8 cellular contexts compared by ENCODE assay signal in genomic region chr4:15006416-15007024, GRCh38. TPM values are rescaled to one million over a fixed set of nuclear protein-coding genes. Genes with fewer than 3 reads are reported as not detected.
DNase-seq lines count a peak whose midpoint lies in the region; ATAC-seq and TF ChIP-seq lines count a peak whose summit lies in the region.

No MANE protein-coding gene starts in this region.

- TF ChIP-seq CTCF in kidney epithelial cell (IDR thresholded peaks at IDR 0.05; ENCODE audit: insufficient read depth, low read length, poor library complexity, severe bottlenecking) (peak; percentile 38), gastroesophageal sphincter (IDR thresholded peaks at IDR 0.05) (peak in 2 of 4 experiments; percentile 28 to 31)

- H2BK15ac ChIP-seq in mesendoderm (replicated peaks; ENCODE audit: low read depth), result no peak overlapping the region

- H4K5ac ChIP-seq in mesendoderm (ENCODE audit: low read length), result no peak overlapping the region

- H3K4ac ChIP-seq in mesendoderm (ENCODE audit: low read depth, low read length), result no peak overlapping the region

- H3K36me3 Mint-ChIP-seq in activated CD4-positive, alpha-beta memory T cell treated with anti-CD3 and anti-CD28 coated beads for 36 hours, result peaks cover 13% of the 10 kb centered on the region

- H3K56ac ChIP-seq in mesendoderm (ENCODE audit: low read length), result no peak overlapping the region

- H3K4me2 ChIP-seq in GM23248 (ENCODE audit: unreplicated experiment), result peak overlapping the region; percentile 97
- no peak overlapping the region for H3K4me2 ChIP-seq in mesendoderm (ENCODE audit: low read length)

- H3K79me2 ChIP-seq in GM23248 (ENCODE audit: insufficient read depth) (peaks cover 75% of the 10 kb centered on the region), mesendoderm (ENCODE audit: control insufficient read depth, insufficient read depth, low read length) (no peaks in the 10 kb centered on the region)

- no peak overlapping the region for H2BK120ac ChIP-seq in mesendoderm (ENCODE audit: low read depth, low read length)

- H3K27me3 Mint-ChIP-seq in activated CD4-positive, alpha-beta memory T cell treated with anti-CD3 and anti-CD28 coated beads for 36 hours, result no peaks in the 10 kb centered on the region

- H3K9me3 ChIP-seq in GM23248 (ENCODE audit: low read depth), result no peaks in the 10 kb centered on the region
- H3K9me3 ChIP-seq in gastroesophageal sphincter, result no peaks in the 10 kb centered on the region

- H3K4me3 Mint-ChIP-seq in activated CD4-positive, alpha-beta memory T cell treated with anti-CD3 and anti-CD28 coated beads for 36 hours, result peak overlapping the region; percentile 57

- no peak overlapping the region for H3K18ac ChIP-seq in mesendoderm (ENCODE audit: low read length)

- no peak for TF ChIP-seq POLR2A in gastroesophageal sphincter (IDR thresholded peaks at IDR 0.05)

- 66 to 80% methylated on average over 2 of the region's 2 CpGs for WGBS in GM23248 (ENCODE audit: low coverage in 1 of 2, low lambda C conversion rate in 2 of 2, missing lambda C conversion rate in 2 of 2), 2 experiments
- WGBS in gastroesophageal sphincter (ENCODE audit: low coverage in 1 of 2), 2 donors, result 41 to 45% methylated on average over 2 of the region's 2 CpGs
- WGBS in mesendoderm (ENCODE audit: extremely low coverage, insufficient coverage, low lambda C conversion rate), result no CpG with 5 or more reads among the region's 2 CpGs

- DNase-seq in ACHN (peak; percentile 20), GM23248 (peak; percentile 42), kidney epithelial cell (ENCODE audit: low read depth) (no peak), SHP77 (lab: John Stamatoyannopoulos, UW) (no peak), mesendoderm (no peak)
- DNase-seq in activated CD4-positive, alpha-beta memory T cell treated with anti-CD3 and anti-CD28 coated beads for 36 hours, result no peak

- H3K4me3 ChIP-seq in GM23248 (peak overlapping the region; percentile 85), kidney epithelial cell (ENCODE audit: low read depth, low read length) (peak overlapping the region; percentile 95), gastroesophageal sphincter (peak overlapping the region in 1 of 2 donors; percentile 86), mesendoderm (ENCODE audit: low read length) (no peak overlapping the region)

- intact Hi-C loops in activated CD4-positive, alpha-beta memory T cell treated with anti-CD3 and anti-CD28 coated beads for 36 hours (cut with micrococcal nuclease), result loop anchor here (10.0 kb wide), 1 partner anchor 398 kb away; no protein-coding TSS in a partner anchor

- CTCF ChIA-PET in activated CD4-positive, alpha-beta memory T cell treated with anti-CD3 and anti-CD28 coated beads for 36 hours (lab: Charles Lee), result no interaction called here

- H4K8ac ChIP-seq in mesendoderm (ENCODE audit: low read depth, low read length), result no peak overlapping the region

- in situ Hi-C loops in ACHN (cut with HindIII; ENCODE audit: low pct_ligation_motif_present, low pct_unique_long_range_greater_than_20kb, low sequenced_read_pairs), result no loop called here
- in situ Hi-C loops in GM23248 (cut with MboI), result loop anchor here (25.0 kb wide), 2 partner anchors 1119 to 1369 kb away; partner anchors contain the start of gene BOD1L1

- H3K79me1 ChIP-seq in mesendoderm (ENCODE audit: low read length), result no peaks in the 10 kb centered on the region

- ATAC-seq in GM21825 (IDR thresholded peaks at IDR 0.05; ENCODE audit: unreplicated experiment) (no peak), gastroesophageal sphincter (no peak)

- H3K27ac ChIP-seq in GM23248 (no peak overlapping the region), gastroesophageal sphincter (peak overlapping the region in 2 of 4 donors; percentile 100), mesendoderm (ENCODE audit: low read depth, low read length) (no peak overlapping the region)

- H3K9ac ChIP-seq in GM23248, result peak overlapping the region; percentile 99
- no peak overlapping the region for H3K9ac ChIP-seq in mesendoderm (ENCODE audit: low read length)

- H3K4me1 Mint-ChIP-seq in activated CD4-positive, alpha-beta memory T cell treated with anti-CD3 and anti-CD28 coated beads for 36 hours (ENCODE audit: low read depth), result peaks cover 25% of the 10 kb centered on the region

- H3F3A ChIP-seq in GM23248 (ENCODE audit: insufficient read depth), result peaks cover 13% of the 10 kb centered on the region; the same call in 1 of the 2 replicates

- no peak overlapping the region for H2BK5ac ChIP-seq in mesendoderm (ENCODE audit: low read length)

- H3K36me3 ChIP-seq in GM23248 (ENCODE audit: low read depth) (peaks cover 31% of the 10 kb centered on the region), kidney epithelial cell (ENCODE audit: control insufficient read depth, insufficient read depth, low read length) (no peaks in the 10 kb centered on the region), gastroesophageal sphincter (no peaks in the 10 kb centered on the region), mesendoderm (ENCODE audit: control insufficient read depth, insufficient read depth, low read length) (no peaks in the 10 kb centered on the region)

- H3K9me3 Mint-ChIP-seq in activated CD4-positive, alpha-beta memory T cell treated with anti-CD3 and anti-CD28 coated beads for 36 hours, result no peaks in the 10 kb centered on the region

- no peak for TF ChIP-seq EP300 in gastroesophageal sphincter (IDR thresholded peaks at IDR 0.05)

- no peaks in the 10 kb centered on the region for H4K20me1 ChIP-seq in GM23248 (ENCODE audit: insufficient read depth)

- peaks cover 21% of the 10 kb centered on the region; the same call in 1 of the 2 replicates for H3K4me1 ChIP-seq in GM23248 (ENCODE audit: insufficient read depth)
- H3K4me1 ChIP-seq in gastroesophageal sphincter, result peaks cover 3 to 58% (median 13%) of the 10 kb centered on the region in 3 donors
- H3K4me1 ChIP-seq in mesendoderm (ENCODE audit: control insufficient read depth, low read depth, low read length), result peaks cover 2% of the 10 kb centered on the region

- no peak overlapping the region for H3K23ac ChIP-seq in mesendoderm (ENCODE audit: low read length)

- no peak overlapping the region for H3K27ac Mint-ChIP-seq in activated CD4-positive, alpha-beta memory T cell treated with anti-CD3 and anti-CD28 coated beads for 36 hours

- H3K27me3 ChIP-seq in GM23248 (replicated peaks; ENCODE audit: insufficient read depth), result no peaks in the 10 kb centered on the region
- no peaks in the 10 kb centered on the region for H3K27me3 ChIP-seq in kidney epithelial cell (ENCODE audit: control insufficient read depth, insufficient read depth, low read length)
- H3K27me3 ChIP-seq in gastroesophageal sphincter, result no peaks in the 10 kb centered on the region
- H3K27me3 ChIP-seq in mesendoderm (ENCODE audit: insufficient read depth, low read length, poor library complexity), result no peaks in the 10 kb centered on the region

- no peaks in the 10 kb centered on the region for H3K9me2 ChIP-seq in GM23248 (ENCODE audit: insufficient read depth)

- POLR2A ChIA-PET in activated CD4-positive, alpha-beta memory T cell treated with anti-CD3 and anti-CD28 coated beads for 36 hours (lab: Charles Lee), result no interaction called here

- H2AK5ac ChIP-seq in mesendoderm (ENCODE audit: low read length), result no peak overlapping the region

- no peak overlapping the region for H2AFZ ChIP-seq in GM23248

RNA-seq across cellular contexts. Expression of gene CPEB2, which starts 4.2 kb away (rescaled TPM):
- total RNA-seq in GM23248 (2014; rRNA removed; shearing (Covaris generic)), result 6.6 and 8.1 TPM in 2 replicates
- polyA plus RNA-seq in GM23248 (2016; fragmentation: Nextera tagmentation; extraction: Ambion mirVana), result 2.7 and 3.5 TPM in 2 replicates
- total RNA-seq in activated CD4-positive, alpha-beta memory T cell treated with anti-CD3 and anti-CD28 coated beads for 36 hours, result 1 to 10 TPM; 9.5 to 9.8 TPM
- 13.0 and 13.4 TPM in 2 replicates for total RNA-seq in kidney epithelial cell
- total RNA-seq in gastroesophageal sphincter, result 10 to 100 TPM; 21.9 to 34.4 (median 27.4) TPM
- 1.2 TPM for polyA plus RNA-seq in mesendoderm (2013, experiment 1 of 2)
- polyA plus RNA-seq in mesendoderm (2013, experiment 2 of 2), result 1.2 TPM

Comparison
In these comparisons a context has a peak if more than half of its experiments do, and no peak if none do; other contexts are left out.
1. DNase-seq: peak in ACHN (single experiment) and GM23248 (single experiment); none in activated CD4-positive, alpha-beta memory T cell treated with anti-CD3 and anti-CD28 coated beads for 36 hours (single experiment), kidney epithelial cell (single experiment), SHP77 (0 of 2) and mesendoderm (single experiment).